In the genomic region with DNA sequence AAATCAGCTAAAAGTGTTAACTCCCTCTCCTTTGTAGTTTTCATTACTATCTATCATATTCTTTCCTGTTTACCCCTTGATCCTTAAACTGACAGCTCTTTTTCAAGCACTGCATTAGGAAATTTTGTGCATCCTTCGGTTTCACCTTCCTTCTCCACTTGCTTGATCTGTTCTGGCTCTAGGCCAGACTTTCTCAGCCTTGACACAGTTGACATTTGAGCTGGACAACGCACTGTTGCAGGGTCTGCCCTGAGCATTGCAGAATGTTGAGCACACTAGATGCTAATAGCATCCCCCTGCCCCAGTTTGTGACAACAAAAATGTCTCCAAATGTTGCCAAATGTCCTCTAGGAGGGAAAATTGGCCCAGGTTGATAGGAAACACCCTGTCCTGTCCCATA, we compare ENCODE assay signal across 1 cellular context.
TF ChIP-seq lines count a peak whose summit lies in the region.

No MANE protein-coding gene starts in this region.

TF ChIP-seq in GM23338, 12 proteins besides CTCF, POLR2A, EP300 and RAD21 (continued from another document):
- TF ChIP-seq, protein P1, sequence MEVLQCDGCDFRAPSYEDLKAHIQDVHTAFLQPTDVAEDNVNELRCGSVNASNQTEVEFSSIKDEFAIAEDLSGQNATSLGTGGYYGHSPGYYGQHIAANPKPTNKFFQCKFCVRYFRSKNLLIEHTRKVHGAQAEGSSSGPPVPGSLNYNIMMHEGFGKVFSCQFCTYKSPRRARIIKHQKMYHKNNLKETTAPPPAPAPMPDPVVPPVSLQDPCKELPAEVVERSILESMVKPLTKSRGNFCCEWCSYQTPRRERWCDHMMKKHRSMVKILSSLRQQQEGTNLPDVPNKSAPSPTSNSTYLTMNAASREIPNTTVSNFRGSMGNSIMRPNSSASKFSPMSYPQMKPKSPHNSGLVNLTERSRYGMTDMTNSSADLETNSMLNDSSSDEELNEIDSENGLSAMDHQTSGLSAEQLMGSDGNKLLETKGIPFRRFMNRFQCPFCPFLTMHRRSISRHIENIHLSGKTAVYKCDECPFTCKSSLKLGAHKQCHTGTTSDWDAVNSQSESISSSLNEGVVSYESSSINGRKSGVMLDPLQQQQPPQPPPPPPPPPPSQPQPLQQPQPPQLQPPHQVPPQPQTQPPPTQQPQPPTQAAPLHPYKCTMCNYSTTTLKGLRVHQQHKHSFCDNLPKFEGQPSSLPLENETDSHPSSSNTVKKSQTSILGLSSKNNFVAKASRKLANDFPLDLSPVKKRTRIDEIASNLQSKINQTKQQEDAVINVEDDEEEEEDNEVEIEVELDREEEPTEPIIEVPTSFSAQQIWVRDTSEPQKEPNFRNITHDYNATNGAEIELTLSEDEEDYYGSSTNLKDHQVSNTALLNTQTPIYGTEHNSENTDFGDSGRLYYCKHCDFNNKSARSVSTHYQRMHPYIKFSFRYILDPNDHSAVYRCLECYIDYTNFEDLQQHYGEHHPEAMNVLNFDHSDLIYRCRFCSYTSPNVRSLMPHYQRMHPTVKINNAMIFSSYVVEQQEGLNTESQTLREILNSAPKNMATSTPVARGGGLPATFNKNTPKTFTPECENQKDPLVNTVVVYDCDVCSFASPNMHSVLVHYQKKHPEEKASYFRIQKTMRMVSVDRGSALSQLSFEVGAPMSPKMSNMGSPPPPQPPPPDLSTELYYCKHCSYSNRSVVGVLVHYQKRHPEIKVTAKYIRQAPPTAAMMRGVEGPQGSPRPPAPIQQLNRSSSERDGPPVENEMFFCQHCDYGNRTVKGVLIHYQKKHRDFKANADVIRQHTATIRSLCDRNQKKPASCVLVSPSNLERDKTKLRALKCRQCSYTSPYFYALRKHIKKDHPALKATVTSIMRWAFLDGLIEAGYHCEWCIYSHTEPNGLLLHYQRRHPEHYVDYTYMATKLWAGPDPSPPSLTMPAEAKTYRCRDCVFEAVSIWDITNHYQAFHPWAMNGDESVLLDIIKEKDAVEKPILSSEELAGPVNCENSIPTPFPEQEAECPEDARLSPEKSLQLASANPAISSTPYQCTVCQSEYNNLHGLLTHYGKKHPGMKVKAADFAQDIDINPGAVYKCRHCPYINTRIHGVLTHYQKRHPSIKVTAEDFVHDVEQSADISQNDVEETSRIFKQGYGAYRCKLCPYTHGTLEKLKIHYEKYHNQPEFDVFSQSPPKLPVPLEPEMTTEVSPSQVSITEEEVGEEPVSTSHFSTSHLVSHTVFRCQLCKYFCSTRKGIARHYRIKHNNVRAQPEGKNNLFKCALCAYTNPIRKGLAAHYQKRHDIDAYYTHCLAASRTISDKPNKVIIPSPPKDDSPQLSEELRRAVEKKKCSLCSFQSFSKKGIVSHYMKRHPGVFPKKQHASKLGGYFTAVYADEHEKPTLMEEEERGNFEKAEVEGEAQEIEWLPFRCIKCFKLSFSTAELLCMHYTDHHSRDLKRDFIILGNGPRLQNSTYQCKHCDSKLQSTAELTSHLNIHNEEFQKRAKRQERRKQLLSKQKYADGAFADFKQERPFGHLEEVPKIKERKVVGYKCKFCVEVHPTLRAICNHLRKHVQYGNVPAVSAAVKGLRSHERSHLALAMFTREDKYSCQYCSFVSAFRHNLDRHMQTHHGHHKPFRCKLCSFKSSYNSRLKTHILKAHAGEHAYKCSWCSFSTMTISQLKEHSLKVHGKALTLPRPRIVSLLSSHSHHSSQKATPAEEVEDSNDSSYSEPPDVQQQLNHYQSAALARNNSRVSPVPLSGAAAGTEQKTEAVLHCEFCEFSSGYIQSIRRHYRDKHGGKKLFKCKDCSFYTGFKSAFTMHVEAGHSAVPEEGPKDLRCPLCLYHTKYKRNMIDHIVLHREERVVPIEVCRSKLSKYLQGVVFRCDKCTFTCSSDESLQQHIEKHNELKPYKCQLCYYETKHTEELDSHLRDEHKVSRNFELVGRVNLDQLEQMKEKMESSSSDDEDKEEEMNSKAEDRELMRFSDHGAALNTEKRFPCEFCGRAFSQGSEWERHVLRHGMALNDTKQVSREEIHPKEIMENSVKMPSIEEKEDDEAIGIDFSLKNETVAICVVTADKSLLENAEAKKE (CRISPR knock-in tag; IDR thresholded peaks at IDR 0.05), result no peak
- TF ChIP-seq ZNF331 (CRISPR knock-in tag; IDR thresholded peaks at IDR 0.05; ENCODE audit: low read depth) (no peak), JUNB (IDR thresholded peaks at IDR 0.05; ENCODE audit: unreplicated experiment) (no peak), EZH2 (IDR thresholded peaks at IDR 0.05; ENCODE audit: low read depth, unreplicated experiment) (no peak), EZH2phosphoT487 (IDR thresholded peaks at IDR 0.05; ENCODE audit: unreplicated experiment) (no peak), CREB1 (CRISPR knock-in tag; IDR thresholded peaks at IDR 0.05; ENCODE audit: low read depth) (no peak), POLR2AphosphoS5 (IDR thresholded peaks at IDR 0.05; ENCODE audit: low read depth) (no peak)
- TF ChIP-seq, protein P2, sequence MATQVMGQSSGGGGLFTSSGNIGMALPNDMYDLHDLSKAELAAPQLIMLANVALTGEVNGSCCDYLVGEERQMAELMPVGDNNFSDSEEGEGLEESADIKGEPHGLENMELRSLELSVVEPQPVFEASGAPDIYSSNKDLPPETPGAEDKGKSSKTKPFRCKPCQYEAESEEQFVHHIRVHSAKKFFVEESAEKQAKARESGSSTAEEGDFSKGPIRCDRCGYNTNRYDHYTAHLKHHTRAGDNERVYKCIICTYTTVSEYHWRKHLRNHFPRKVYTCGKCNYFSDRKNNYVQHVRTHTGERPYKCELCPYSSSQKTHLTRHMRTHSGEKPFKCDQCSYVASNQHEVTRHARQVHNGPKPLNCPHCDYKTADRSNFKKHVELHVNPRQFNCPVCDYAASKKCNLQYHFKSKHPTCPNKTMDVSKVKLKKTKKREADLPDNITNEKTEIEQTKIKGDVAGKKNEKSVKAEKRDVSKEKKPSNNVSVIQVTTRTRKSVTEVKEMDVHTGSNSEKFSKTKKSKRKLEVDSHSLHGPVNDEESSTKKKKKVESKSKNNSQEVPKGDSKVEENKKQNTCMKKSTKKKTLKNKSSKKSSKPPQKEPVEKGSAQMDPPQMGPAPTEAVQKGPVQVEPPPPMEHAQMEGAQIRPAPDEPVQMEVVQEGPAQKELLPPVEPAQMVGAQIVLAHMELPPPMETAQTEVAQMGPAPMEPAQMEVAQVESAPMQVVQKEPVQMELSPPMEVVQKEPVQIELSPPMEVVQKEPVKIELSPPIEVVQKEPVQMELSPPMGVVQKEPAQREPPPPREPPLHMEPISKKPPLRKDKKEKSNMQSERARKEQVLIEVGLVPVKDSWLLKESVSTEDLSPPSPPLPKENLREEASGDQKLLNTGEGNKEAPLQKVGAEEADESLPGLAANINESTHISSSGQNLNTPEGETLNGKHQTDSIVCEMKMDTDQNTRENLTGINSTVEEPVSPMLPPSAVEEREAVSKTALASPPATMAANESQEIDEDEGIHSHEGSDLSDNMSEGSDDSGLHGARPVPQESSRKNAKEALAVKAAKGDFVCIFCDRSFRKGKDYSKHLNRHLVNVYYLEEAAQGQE (IDR thresholded peaks at IDR 0.05; ENCODE audit: unreplicated experiment), result no peak
